2 cellular contexts compared by ENCODE assay signal in genomic region chr1:234375672-234376071, GRCh38.
TF ChIP-seq lines count a peak whose summit lies in the region.

No MANE protein-coding gene starts in this region.

TF ChIP-seq in HepG2, 621 proteins besides CTCF, POLR2A, EP300 and RAD21:
- TF ChIP-seq ZBTB3 (CRISPR knock-in tag; IDR thresholded peaks at IDR 0.05; ENCODE audit: borderline replicate concordance, low read depth) (no peak), ZNF121 (CRISPR knock-in tag; IDR thresholded peaks at IDR 0.05) (peak; percentile 66; the same call in 1 of the 2 replicates), RXRB (CRISPR knock-in tag; IDR thresholded peaks at IDR 0.05; ENCODE audit: borderline replicate concordance) (no peak)

TF ChIP-seq in K562, 482 proteins besides CTCF, POLR2A, EP300 and RAD21:
- TF ChIP-seq ZNF121 (CRISPR knock-in tag; conservative IDR thresholded peaks at IDR 0.05) (peak; percentile 86), YY1 (IDR thresholded peaks at IDR 0.05; ENCODE audit: borderline replicate concordance in 1 of 3, control insufficient read depth in 1 of 3, extremely low read depth in 1 of 3, insufficient read depth in 3 of 3, insufficient read length in 1 of 3, insufficient replicate concordance in 2 of 3, low read depth in 1 of 3, low read length in 2 of 3) (no peak)
